ENCODE assay signal across 1 cellular context in the genomic region with DNA sequence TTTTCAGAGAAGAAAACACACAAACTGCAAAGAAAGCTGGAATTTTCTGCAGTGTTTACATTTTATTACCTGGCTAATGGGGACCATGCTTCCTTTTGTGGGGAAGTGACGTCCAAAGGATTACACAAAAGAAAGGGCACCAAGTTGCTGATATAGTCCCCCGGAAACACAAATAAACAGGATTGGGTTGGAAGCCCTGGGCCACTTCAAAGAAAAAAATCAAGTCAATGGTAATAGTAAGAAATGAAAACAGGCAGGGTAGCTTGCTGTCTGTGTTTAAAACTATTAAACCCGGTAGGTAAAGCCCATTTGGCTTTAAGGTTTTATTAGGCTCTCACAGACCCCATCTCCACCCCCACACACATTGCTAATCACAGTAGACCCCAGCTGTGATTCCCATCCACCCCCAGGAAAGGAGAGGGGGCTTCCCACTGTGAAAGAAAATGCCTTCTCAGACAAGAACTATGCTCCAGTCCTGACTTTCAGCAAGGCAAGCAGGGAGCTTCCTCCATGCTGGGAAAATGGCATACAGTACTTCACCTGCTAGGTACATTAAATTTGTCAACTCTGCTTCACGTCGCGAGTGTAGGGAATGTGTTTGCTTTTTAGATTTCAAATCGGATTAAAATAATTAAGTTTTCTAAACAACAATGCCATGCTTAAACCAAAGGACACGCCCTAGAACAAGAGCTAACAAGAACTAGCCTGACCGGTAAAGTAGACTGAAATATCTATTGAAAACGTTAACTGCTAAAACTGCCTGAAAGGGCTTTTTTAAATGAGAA.
TF ChIP-seq lines count a peak whose summit lies in the region.

No MANE protein-coding gene starts in this region.

TF ChIP-seq in GM23338, 12 proteins besides CTCF, POLR2A, EP300 and RAD21 (continued from another document):
- TF ChIP-seq, protein P1, sequence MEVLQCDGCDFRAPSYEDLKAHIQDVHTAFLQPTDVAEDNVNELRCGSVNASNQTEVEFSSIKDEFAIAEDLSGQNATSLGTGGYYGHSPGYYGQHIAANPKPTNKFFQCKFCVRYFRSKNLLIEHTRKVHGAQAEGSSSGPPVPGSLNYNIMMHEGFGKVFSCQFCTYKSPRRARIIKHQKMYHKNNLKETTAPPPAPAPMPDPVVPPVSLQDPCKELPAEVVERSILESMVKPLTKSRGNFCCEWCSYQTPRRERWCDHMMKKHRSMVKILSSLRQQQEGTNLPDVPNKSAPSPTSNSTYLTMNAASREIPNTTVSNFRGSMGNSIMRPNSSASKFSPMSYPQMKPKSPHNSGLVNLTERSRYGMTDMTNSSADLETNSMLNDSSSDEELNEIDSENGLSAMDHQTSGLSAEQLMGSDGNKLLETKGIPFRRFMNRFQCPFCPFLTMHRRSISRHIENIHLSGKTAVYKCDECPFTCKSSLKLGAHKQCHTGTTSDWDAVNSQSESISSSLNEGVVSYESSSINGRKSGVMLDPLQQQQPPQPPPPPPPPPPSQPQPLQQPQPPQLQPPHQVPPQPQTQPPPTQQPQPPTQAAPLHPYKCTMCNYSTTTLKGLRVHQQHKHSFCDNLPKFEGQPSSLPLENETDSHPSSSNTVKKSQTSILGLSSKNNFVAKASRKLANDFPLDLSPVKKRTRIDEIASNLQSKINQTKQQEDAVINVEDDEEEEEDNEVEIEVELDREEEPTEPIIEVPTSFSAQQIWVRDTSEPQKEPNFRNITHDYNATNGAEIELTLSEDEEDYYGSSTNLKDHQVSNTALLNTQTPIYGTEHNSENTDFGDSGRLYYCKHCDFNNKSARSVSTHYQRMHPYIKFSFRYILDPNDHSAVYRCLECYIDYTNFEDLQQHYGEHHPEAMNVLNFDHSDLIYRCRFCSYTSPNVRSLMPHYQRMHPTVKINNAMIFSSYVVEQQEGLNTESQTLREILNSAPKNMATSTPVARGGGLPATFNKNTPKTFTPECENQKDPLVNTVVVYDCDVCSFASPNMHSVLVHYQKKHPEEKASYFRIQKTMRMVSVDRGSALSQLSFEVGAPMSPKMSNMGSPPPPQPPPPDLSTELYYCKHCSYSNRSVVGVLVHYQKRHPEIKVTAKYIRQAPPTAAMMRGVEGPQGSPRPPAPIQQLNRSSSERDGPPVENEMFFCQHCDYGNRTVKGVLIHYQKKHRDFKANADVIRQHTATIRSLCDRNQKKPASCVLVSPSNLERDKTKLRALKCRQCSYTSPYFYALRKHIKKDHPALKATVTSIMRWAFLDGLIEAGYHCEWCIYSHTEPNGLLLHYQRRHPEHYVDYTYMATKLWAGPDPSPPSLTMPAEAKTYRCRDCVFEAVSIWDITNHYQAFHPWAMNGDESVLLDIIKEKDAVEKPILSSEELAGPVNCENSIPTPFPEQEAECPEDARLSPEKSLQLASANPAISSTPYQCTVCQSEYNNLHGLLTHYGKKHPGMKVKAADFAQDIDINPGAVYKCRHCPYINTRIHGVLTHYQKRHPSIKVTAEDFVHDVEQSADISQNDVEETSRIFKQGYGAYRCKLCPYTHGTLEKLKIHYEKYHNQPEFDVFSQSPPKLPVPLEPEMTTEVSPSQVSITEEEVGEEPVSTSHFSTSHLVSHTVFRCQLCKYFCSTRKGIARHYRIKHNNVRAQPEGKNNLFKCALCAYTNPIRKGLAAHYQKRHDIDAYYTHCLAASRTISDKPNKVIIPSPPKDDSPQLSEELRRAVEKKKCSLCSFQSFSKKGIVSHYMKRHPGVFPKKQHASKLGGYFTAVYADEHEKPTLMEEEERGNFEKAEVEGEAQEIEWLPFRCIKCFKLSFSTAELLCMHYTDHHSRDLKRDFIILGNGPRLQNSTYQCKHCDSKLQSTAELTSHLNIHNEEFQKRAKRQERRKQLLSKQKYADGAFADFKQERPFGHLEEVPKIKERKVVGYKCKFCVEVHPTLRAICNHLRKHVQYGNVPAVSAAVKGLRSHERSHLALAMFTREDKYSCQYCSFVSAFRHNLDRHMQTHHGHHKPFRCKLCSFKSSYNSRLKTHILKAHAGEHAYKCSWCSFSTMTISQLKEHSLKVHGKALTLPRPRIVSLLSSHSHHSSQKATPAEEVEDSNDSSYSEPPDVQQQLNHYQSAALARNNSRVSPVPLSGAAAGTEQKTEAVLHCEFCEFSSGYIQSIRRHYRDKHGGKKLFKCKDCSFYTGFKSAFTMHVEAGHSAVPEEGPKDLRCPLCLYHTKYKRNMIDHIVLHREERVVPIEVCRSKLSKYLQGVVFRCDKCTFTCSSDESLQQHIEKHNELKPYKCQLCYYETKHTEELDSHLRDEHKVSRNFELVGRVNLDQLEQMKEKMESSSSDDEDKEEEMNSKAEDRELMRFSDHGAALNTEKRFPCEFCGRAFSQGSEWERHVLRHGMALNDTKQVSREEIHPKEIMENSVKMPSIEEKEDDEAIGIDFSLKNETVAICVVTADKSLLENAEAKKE (CRISPR knock-in tag; IDR thresholded peaks at IDR 0.05): no peak
TF ChIP-seq in GM23338: peak in this region for 3.
